Comparison of ENCODE assay signal across 26 cellular contexts in the genomic region with DNA sequence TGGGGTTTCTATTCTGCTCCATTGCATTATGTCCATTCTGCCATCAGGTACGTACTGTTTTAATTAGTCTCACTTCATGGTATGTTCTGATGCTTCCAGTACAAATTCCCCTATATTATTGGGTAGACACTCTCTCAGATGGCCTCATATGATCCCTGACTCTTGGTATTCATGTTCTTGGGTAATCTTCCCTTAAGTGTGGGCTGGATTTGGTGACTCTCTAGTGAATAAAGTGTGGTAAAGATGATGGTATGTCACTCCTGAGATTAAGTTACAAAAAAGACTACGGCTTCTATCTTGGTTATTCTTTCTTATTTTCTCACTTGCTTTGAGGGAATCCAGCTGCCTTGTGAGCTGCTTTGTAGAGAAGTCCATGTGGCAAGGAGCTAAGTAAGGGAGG.
DNase-seq lines count a peak whose midpoint lies in the region; ATAC-seq and TF ChIP-seq lines count a peak whose summit lies in the region.
"Had no signal": no experiment of that assay in that cellular context is flagged by ENCODE, and none has a peak within 500 bp of the region (broad histone marks: within the 10 kb centered on the region; RNA-seq: fewer than 3 reads in every experiment).

No MANE protein-coding gene starts in this region.

- H3K36me3 Mint-ChIP-seq in MCF 10A (ENCODE audit: insufficient read depth, unreplicated experiment) = no peaks in the 10 kb centered on the region
- no peaks in the 10 kb centered on the region for H3K36me3 Mint-ChIP-seq in activated CD4-positive, alpha-beta T cell treated with anti-CD3 and anti-CD28 coated beads for 36 hours (ENCODE audit: low read depth)
- H3K36me3 Mint-ChIP-seq: CD4-positive, CD25-positive, alpha-beta regulatory T cell had no signal

- peak overlapping the region; percentile 4 for H3K4me2 ChIP-seq in skeletal muscle satellite cell (ENCODE audit: low read length)
- H3K4me2 ChIP-seq: BLaER1 had no signal

- peaks cover 20% of the 10 kb centered on the region for H3K4me1 Mint-ChIP-seq in MCF 10A (ENCODE audit: insufficient read depth, unreplicated experiment)
- peaks cover 3% of the 10 kb centered on the region for H3K4me1 Mint-ChIP-seq in activated CD4-positive, alpha-beta T cell treated with anti-CD3 and anti-CD28 coated beads for 36 hours
- H3K4me1 Mint-ChIP-seq: CD4-positive, CD25-positive, alpha-beta regulatory T cell had no signal

- no peaks in the 10 kb centered on the region for H3K27me3 Mint-ChIP-seq in MCF 10A (ENCODE audit: insufficient read depth, unreplicated experiment)
- no peaks in the 10 kb centered on the region for H3K27me3 Mint-ChIP-seq in activated CD4-positive, alpha-beta T cell treated with anti-CD3 and anti-CD28 coated beads for 36 hours

- CTCF ChIA-PET in MCF 10A (lab: Yijun Ruan, JAX) = interaction anchor here (0.6 to 3.1 kb wide), 3 partner anchors 9 to 401 kb away, joined by 3 to 36 read pairs (median 3); no protein-coding TSS in a partner anchor
- CTCF ChIA-PET in activated CD4-positive, alpha-beta T cell treated with anti-CD3 and anti-CD28 coated beads for 36 hours (lab: Charles Lee) = interaction anchor here (2.3 kb wide), 1 partner anchor 9 kb away, joined by 13 read pairs; no protein-coding TSS in a partner anchor

- POLR2A ChIA-PET in MCF 10A (lab: Yijun Ruan, JAX) = interaction anchor here (1.7 kb wide), 1 partner anchor 89 kb away, joined by 8 read pairs; the partner anchor contains the start of gene TBC1D5
- POLR2A ChIA-PET in activated CD4-positive, alpha-beta T cell treated with anti-CD3 and anti-CD28 coated beads for 36 hours (lab: Charles Lee) = no interaction called here

- H3K36me3 ChIP-seq in breast epithelium = no peaks in the 10 kb centered on the region
- H3K36me3 ChIP-seq in skeletal muscle satellite cell (ENCODE audit: insufficient read depth, low read length) = no peaks in the 10 kb centered on the region
- H3K36me3 ChIP-seq: BLaER1, SJSA1 had no signal

- H3K27ac ChIP-seq in breast epithelium = no peak overlapping the region
- H3K27ac ChIP-seq: 22Rv1, BLaER1, PC-9, SJSA1 had no signal

- DNase-seq in MCF 10A (ENCODE audit: unreplicated experiment) (peak; percentile 19), breast epithelium (ENCODE audit: low spot score in 2 of 2) (no peak), epithelial cell of esophagus (ENCODE audit: low read depth) (peak; percentile 40), fibroblast of peridontal ligament (ENCODE audit: extremely low read depth) (peak; percentile 21), GDM1 (lab: John Stamatoyannopoulos, UW) (no peak), nucleus accumbens (lab: John Stamatoyannopoulos, UW) (no peak)
- no peak for DNase-seq in activated CD4-positive, alpha-beta T cell treated with anti-CD3 and anti-CD28 coated beads for 36 hours
- DNase-seq: ACHN; CD4-positive, CD25-positive, alpha-beta regulatory T cell; GOT3; KG1; NCI-H1092; NCI-H1417 treated with DMSO at 0.1 percent for 48 hours; NCI-H1694 treated with DMSO at 0.1 percent for 48 hours; NCI-H2081 treated with DMSO at 0.1 percent for 48 hours; NCI-H2171; NCI-H510A treated with DMSO at 0.1 percent for 48 hours; NCI-H748 treated with DMSO at 0.1 percent for 48 hours; Right ventricle myocardium superior; RPMI8226 had no signal

- H3K9ac ChIP-seq in skeletal muscle satellite cell (ENCODE audit: low read depth, low read length) = no peak overlapping the region
- H3K9ac ChIP-seq: BLaER1 had no signal

- no peak for TF ChIP-seq POLR2A in breast epithelium (IDR thresholded peaks at IDR 0.05)

- H3K9me3 ChIP-seq in breast epithelium = no peaks in the 10 kb centered on the region
- H3K9me3 ChIP-seq in skeletal muscle satellite cell (replicated peaks; ENCODE audit: low read length) = no peaks in the 10 kb centered on the region
- H3K9me3 ChIP-seq: BLaER1, SJSA1 had no signal

- intact Hi-C loops in MCF 10A (cut with micrococcal nuclease) (loop anchor here (5.0 kb wide), 1 partner anchor 90 kb away; the partner anchor contains the start of gene TBC1D5), breast epithelium (cut with DNase I; ENCODE audit: low total_unique reads) (no loop called here)
- intact Hi-C loops in activated CD4-positive, alpha-beta T cell treated with anti-CD3 and anti-CD28 coated beads for 36 hours (cut with DNase I, micrococcal nuclease) = no loop called here

- no peaks in the 10 kb centered on the region for H3K9me3 Mint-ChIP-seq in MCF 10A (ENCODE audit: unreplicated experiment)
- no peaks in the 10 kb centered on the region for H3K9me3 Mint-ChIP-seq in activated CD4-positive, alpha-beta T cell treated with anti-CD3 and anti-CD28 coated beads for 36 hours (ENCODE audit: low read depth)

- H3K27ac Mint-ChIP-seq in MCF 10A (ENCODE audit: low read depth, unreplicated experiment) = no peak overlapping the region
- no peak overlapping the region for H3K27ac Mint-ChIP-seq in activated CD4-positive, alpha-beta T cell treated with anti-CD3 and anti-CD28 coated beads for 36 hours
- H3K27ac Mint-ChIP-seq: CD4-positive, CD25-positive, alpha-beta regulatory T cell had no signal

- H3K4me3 ChIP-seq in breast epithelium (no peak overlapping the region), epithelial cell of esophagus (ENCODE audit: low read length) (no peak overlapping the region), skeletal muscle satellite cell (ENCODE audit: low read length) (peak overlapping the region; percentile 3)
- H3K4me3 ChIP-seq: BLaER1, PC-9, SJSA1 had no signal

- H3K4me3 Mint-ChIP-seq in MCF 10A (ENCODE audit: unreplicated experiment) = no peak overlapping the region
- no peak overlapping the region for H3K4me3 Mint-ChIP-seq in activated CD4-positive, alpha-beta T cell treated with anti-CD3 and anti-CD28 coated beads for 36 hours
- H3K4me3 Mint-ChIP-seq: CD4-positive, CD25-positive, alpha-beta regulatory T cell had no signal

- H3K27me3 ChIP-seq in breast epithelium (no peaks in the 10 kb centered on the region), skeletal muscle satellite cell (ENCODE audit: control insufficient read depth, insufficient read depth, low read length) (no peaks in the 10 kb centered on the region)
- H3K27me3 ChIP-seq: BLaER1, SJSA1 had no signal

- H3K4me1 ChIP-seq in breast epithelium (no peaks in the 10 kb centered on the region), skeletal muscle satellite cell (ENCODE audit: control insufficient read depth, insufficient read depth, low read length) (peaks cover 21% of the 10 kb centered on the region)
- H3K4me1 ChIP-seq: BLaER1, SJSA1 had no signal

- no TSS peak for BruUV-seq in MCF 10A (replicated peaks; lab: Mats Ljungman, UMichigan)

- TF ChIP-seq CTCF in MCF 10A (IDR thresholded peaks at IDR 0.05; ENCODE audit: unreplicated experiment) = no peak
- no peak for TF ChIP-seq CTCF in breast epithelium (IDR thresholded peaks at IDR 0.05)
- no peak for TF ChIP-seq CTCF in epithelial cell of esophagus (IDR thresholded peaks at IDR 0.05; ENCODE audit: insufficient read depth, low read depth, low read length, missing control alignments)

- ATAC-seq in activated CD4-positive, alpha-beta T cell treated with anti-CD3 and anti-CD28 coated beads for 36 hours = no peak
- ATAC-seq: HCT116 had no signal

Comparison
In these comparisons a context has a peak if more than half of its experiments do, and no peak if none do; other contexts are left out.
1. DNase-seq: peak in MCF 10A (single experiment), epithelial cell of esophagus (single experiment) and fibroblast of peridontal ligament (single experiment); none in breast epithelium (0 of 2), GDM1 (single experiment), activated CD4-positive, alpha-beta T cell treated with anti-CD3 and anti-CD28 coated beads for 36 hours (single experiment) and nucleus accumbens (0 of 56).